In the genomic region with DNA sequence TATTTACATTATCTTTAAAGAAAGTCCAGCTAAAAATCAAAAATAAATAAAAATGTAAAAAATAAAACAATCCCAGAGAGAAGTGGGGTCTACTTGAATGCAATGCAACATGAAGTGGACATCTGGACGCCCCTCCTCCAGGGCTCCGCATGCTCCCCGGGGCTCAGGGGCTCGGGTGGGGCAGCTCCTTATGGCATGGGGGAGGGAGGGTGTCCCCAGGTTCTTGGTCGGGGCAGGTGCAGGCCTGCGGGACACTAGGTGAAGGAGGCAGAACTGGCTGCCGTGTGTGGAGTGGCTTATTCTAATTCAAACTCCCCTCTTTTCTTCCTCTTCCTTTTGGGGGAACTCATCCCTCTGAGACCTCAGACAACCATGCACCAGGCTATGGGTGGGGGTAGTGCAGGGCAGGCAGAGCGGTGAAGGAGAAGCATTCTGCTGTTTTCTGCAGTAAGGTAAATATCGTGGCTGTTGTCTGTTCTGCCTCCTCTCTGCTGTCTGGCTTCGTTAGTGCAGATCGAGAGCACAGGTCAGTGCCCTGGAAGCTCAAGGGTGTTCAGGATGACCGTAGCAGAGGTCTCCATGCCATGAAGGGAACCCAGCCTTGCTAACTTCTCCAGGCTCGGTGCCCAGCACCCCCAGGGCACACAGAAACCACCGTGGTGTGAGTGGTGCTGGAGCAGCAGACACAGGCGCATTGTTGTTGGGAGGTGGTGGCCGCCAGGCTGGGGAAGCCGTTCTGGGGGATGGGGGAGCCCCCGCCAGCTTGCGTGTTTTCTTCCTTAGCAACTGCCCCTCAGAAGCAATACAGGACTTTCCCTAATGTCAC, we compare ENCODE assay signal across 31 cellular contexts.
"Had no signal": no experiment of that assay in that cellular context is flagged by ENCODE, and none has a peak within 500 bp of the region (broad histone marks: within the 10 kb centered on the region; RNA-seq: fewer than 3 reads in every experiment).

No MANE protein-coding gene starts in this region.

- FAIRE-seq: pancreas had no signal

- H3K4me1 ChIP-seq: gastroesophageal sphincter, left lung, pancreas, prostate gland had no signal

- H3K27ac ChIP-seq: gastroesophageal sphincter, left lung, pancreas, prostate gland, skin epidermis, thoracic aorta, upper lobe of left lung, WERI-Rb-1 had no signal

- DNase-seq: activated CD4-positive, alpha-beta T cell treated with anti-CD3 and anti-CD28 coated beads, Interleukin-2, amount 50 U/mL, for 1 hour; activated CD4-positive, CD25-positive, alpha-beta regulatory T cell treated with anti-CD3 and anti-CD28 coated beads, Interleukin-2, amount 50 U/mL, for 72 hours; activated CD8-positive, alpha-beta memory T cell treated with anti-CD3 and anti-CD28 coated beads, Interleukin-2, amount 10 ng/mL, durations not matched to agents 7 days and 5 days; activated CD8-positive, alpha-beta T cell treated with anti-CD3 and anti-CD28 coated beads for 36 hours; activated naive CD4-positive, alpha-beta T cell; activated T-cell treated with anti-CD3 and anti-CD28 coated beads for 4 hours; activated T-cell treated with anti-CD3 and anti-CD28 coated beads, Interleukin-2, amount 50 U/mL, for 72 hours; dermis blood vessel endothelial cell; effector memory CD4-positive, alpha-beta T cell; erythroblast; hypothalamus; left lung; mucosa of descending colon; pancreas; retina; stimulated activated CD4-positive, alpha-beta T cell treated with anti-CD3 and anti-CD28 coated beads, Interleukin-12 subunit alpha, Interleukin-12 subunit beta, amount 100 ng/mL, for 4 hours; stimulated activated CD4-positive, alpha-beta T cell treated with anti-CD3 and anti-CD28 coated beads, Interleukin-4, amount 100 ng/mL, for 1 hour; SW 1271; T1000; WERI-Rb-1 had no signal

- H3K36me3 Mint-ChIP-seq: activated CD8-positive, alpha-beta memory T cell treated with anti-CD3 and anti-CD28 coated beads, Interleukin-2, amount 10 ng/mL, durations not matched to agents 7 days and 5 days; activated naive CD4-positive, alpha-beta T cell treated with anti-CD3 and anti-CD28 coated beads, Interleukin-2, amount 50 U/mL, for 72 hours had no signal

- H3K4me1 Mint-ChIP-seq: activated CD8-positive, alpha-beta memory T cell treated with anti-CD3 and anti-CD28 coated beads, Interleukin-2, amount 10 ng/mL, durations not matched to agents 7 days and 5 days; central memory CD8-positive, alpha-beta T cell; nephron had no signal

- H3K9me3 ChIP-seq: gastroesophageal sphincter, left lung, mucosa of descending colon, pancreas, prostate gland, thoracic aorta, upper lobe of left lung had no signal

- H3K4me3 ChIP-seq: gastroesophageal sphincter, left lung, mucosa of descending colon, pancreas, prostate gland, skin epidermis, thoracic aorta, upper lobe of left lung had no signal

- ATAC-seq: activated CD8-positive, alpha-beta memory T cell treated with anti-CD3 and anti-CD28 coated beads, Interleukin-2, amount 10 ng/mL, durations not matched to agents 7 days and 5 days; activated CD8-positive, alpha-beta T cell treated with anti-CD3 and anti-CD28 coated beads for 36 hours; activated naive CD4-positive, alpha-beta T cell treated with anti-CD3 and anti-CD28 coated beads, Interleukin-2, amount 50 U/mL, for 72 hours; activated T-cell treated with anti-CD3 and anti-CD28 coated beads, Interleukin-2, amount 50 U/mL, for 72 hours; gastroesophageal sphincter; left lung; mucosa of descending colon; sciatic nerve had no signal

- H3K36me3 ChIP-seq: gastroesophageal sphincter, left lung, pancreas, prostate gland, thoracic aorta, upper lobe of left lung, WERI-Rb-1 had no signal

- H3K27ac Mint-ChIP-seq: activated CD8-positive, alpha-beta memory T cell treated with anti-CD3 and anti-CD28 coated beads, Interleukin-2, amount 10 ng/mL, durations not matched to agents 7 days and 5 days; activated CD8-positive, alpha-beta T cell treated with anti-CD3 and anti-CD28 coated beads for 36 hours; activated naive CD4-positive, alpha-beta T cell treated with anti-CD3 and anti-CD28 coated beads, Interleukin-2, amount 50 U/mL, for 72 hours; activated T-cell treated with anti-CD3 and anti-CD28 coated beads, Interleukin-2, amount 50 U/mL, for 72 hours; nephron; stimulated activated naive CD8-positive, alpha-beta T cell treated with anti-CD3 and anti-CD28 coated beads, Interleukin-15, Interleukin-2, amounts not matched to agents 100 ng/mL and 50 ng/mL, for 24 hours; T-helper 1 cell treated with Interleukin-12 subunit alpha and Interleukin-12 subunit beta and Interleukin-4 antibody, amounts not matched to agents 30 μg/mL and 1 μg/mL, for 36 hours had no signal

- H3K27me3 Mint-ChIP-seq: activated CD8-positive, alpha-beta memory T cell treated with anti-CD3 and anti-CD28 coated beads, Interleukin-2, amount 10 ng/mL, durations not matched to agents 7 days and 5 days had no signal

- H3K9me3 Mint-ChIP-seq: activated CD8-positive, alpha-beta T cell treated with anti-CD3 and anti-CD28 coated beads for 36 hours; activated naive CD4-positive, alpha-beta T cell treated with anti-CD3 and anti-CD28 coated beads, Interleukin-2, amount 50 U/mL, for 72 hours; activated T-cell treated with anti-CD3 and anti-CD28 coated beads, Interleukin-2, amount 50 U/mL, for 72 hours; central memory CD8-positive, alpha-beta T cell; nephron; stimulated activated naive CD8-positive, alpha-beta T cell treated with anti-CD3 and anti-CD28 coated beads, Interleukin-15, Interleukin-2, amounts not matched to agents 100 ng/mL and 50 ng/mL, for 24 hours; T-helper 1 cell treated with Interleukin-12 subunit alpha and Interleukin-12 subunit beta and Interleukin-4 antibody, amounts not matched to agents 30 μg/mL and 1 μg/mL, for 36 hours had no signal

- H3K4me3 Mint-ChIP-seq: activated CD8-positive, alpha-beta memory T cell treated with anti-CD3 and anti-CD28 coated beads, Interleukin-2, amount 10 ng/mL, durations not matched to agents 7 days and 5 days; activated CD8-positive, alpha-beta T cell treated with anti-CD3 and anti-CD28 coated beads for 36 hours; activated T-cell treated with anti-CD3 and anti-CD28 coated beads, Interleukin-2, amount 50 U/mL, for 72 hours; central memory CD8-positive, alpha-beta T cell; nephron; stimulated activated naive CD8-positive, alpha-beta T cell treated with anti-CD3 and anti-CD28 coated beads, Interleukin-15, Interleukin-2, amounts not matched to agents 100 ng/mL and 50 ng/mL, for 24 hours; T-helper 1 cell treated with Interleukin-12 subunit alpha and Interleukin-12 subunit beta and Interleukin-4 antibody, amounts not matched to agents 30 μg/mL and 1 μg/mL, for 36 hours had no signal

- H3K27me3 ChIP-seq: left lung, pancreas, upper lobe of left lung had no signal
